16 cellular contexts compared by ENCODE assay signal in genomic region chr2:120868366-120868765, GRCh38.
DNase-seq lines count a peak whose midpoint lies in the region; TF ChIP-seq lines count a peak whose summit lies in the region.
"Had no signal": no experiment of that assay in that cellular context is flagged by ENCODE, and none has a peak within 500 bp of the region (broad histone marks: within the 10 kb centered on the region; RNA-seq: fewer than 3 reads in every experiment).

No MANE protein-coding gene starts in this region.

- H3K4me3 ChIP-seq in SJSA1, result peak overlapping the region; percentile 31
- H3K4me3 ChIP-seq in esophagus muscularis mucosa, result peak overlapping the region; percentile 52 to 65 (median 56)
- peak overlapping the region; percentile 48 to 51 for H3K4me3 ChIP-seq in tibial artery

- peaks cover 55% of the 10 kb centered on the region for H3K4me1 ChIP-seq in SJSA1 (replicated peaks)
- peaks cover 12 to 70% (median 59%) of the 10 kb centered on the region in 4 donors for H3K4me1 ChIP-seq in esophagus muscularis mucosa
- H3K4me1 ChIP-seq in tibial artery, result peaks cover 0 to 49% (median 32%) of the 10 kb centered on the region in 4 donors

- intact Hi-C loops in esophagus muscularis mucosa (cut with DNase I) (loop anchor here (5.0 kb wide), 1 partner anchor 131 kb away; the partner anchor contains the start of gene GLI2), tibial artery (cut with DNase I; ENCODE audit: low total_unique reads) (loop anchor here (5.0 kb wide), 2 partner anchors 54 to 131 kb away; partner anchors contain the start of gene GLI2)

- H3K9me3 ChIP-seq in SJSA1 (replicated peaks) (no peaks in the 10 kb centered on the region), esophagus muscularis mucosa (no peaks in the 10 kb centered on the region), tibial artery (no peaks in the 10 kb centered on the region)

- peak overlapping the region; percentile 67 for H3K27ac ChIP-seq in SJSA1
- H3K27ac ChIP-seq in esophagus muscularis mucosa (replicated peaks in 1 of 4), result peak overlapping the region; percentile 83 to 93 (median 89)
- peak overlapping the region; percentile 82 to 93 for H3K27ac ChIP-seq in tibial artery
- H3K27ac ChIP-seq: C4-2B, VCaP had no signal

- no peaks in the 10 kb centered on the region for H3K27me3 Mint-ChIP-seq in neural crest cell (ENCODE audit: low read depth)

- H3K27ac Mint-ChIP-seq in neural crest cell (ENCODE audit: unreplicated experiment), result no peak overlapping the region
- H3K27ac Mint-ChIP-seq: stimulated activated naive CD8-positive, alpha-beta T cell treated with anti-CD3 and anti-CD28 coated beads, Interleukin-15, Interleukin-2, amounts not matched to agents 100 ng/mL and 50 ng/mL, for 24 hours had no signal

- 0 out of 2 replicates have a peak, but pooled peaks cover 4% of the 10 kb centered on the region for H3K36me3 ChIP-seq in SJSA1
- no peaks in the 10 kb centered on the region for H3K36me3 ChIP-seq in esophagus muscularis mucosa
- no peaks in the 10 kb centered on the region for H3K36me3 ChIP-seq in tibial artery

- H3K27me3 ChIP-seq in SJSA1 (replicated peaks), result no peaks in the 10 kb centered on the region
- no peaks in the 10 kb centered on the region for H3K27me3 ChIP-seq in esophagus muscularis mucosa
- no peaks in the 10 kb centered on the region for H3K27me3 ChIP-seq in tibial artery

- TF ChIP-seq CTCF in esophagus muscularis mucosa (IDR thresholded peaks at IDR 0.05) (no peak), neural crest cell (conservative IDR thresholded peaks at IDR 0.05) (no peak), tibial artery (IDR thresholded peaks at IDR 0.05) (no peak)

- DNase-seq in SJSA1 (ENCODE audit: low read depth in 1 of 2, low spot score in 2 of 2) (no peak), esophagus muscularis mucosa (ENCODE audit: extremely low spot score) (no peak), neural crest cell (ENCODE audit: low read depth, low spot score) (no peak), tibial artery (no peak), EL (no peak), hippocampal formation (lab: John Stamatoyannopoulos, UW) (no peak), NCI-H446 (lab: John Stamatoyannopoulos, UW) (no peak)
- DNase-seq: activated effector memory CD4-positive, alpha-beta T cell treated with Interleukin-2 at 50 U/mL for 16 hours; DMS79 treated with DMSO at 0.1 percent for 48 hours; effector CD4-positive, alpha-beta T cell; KG1; NCI-H1417; NCI-H345 had no signal

- H3K9me3 Mint-ChIP-seq in neural crest cell, result no peaks in the 10 kb centered on the region

- no peaks in the 10 kb centered on the region for H3K36me3 Mint-ChIP-seq in neural crest cell (ENCODE audit: low read depth)

- peak overlapping the region; percentile 12 for H3K4me3 Mint-ChIP-seq in neural crest cell
- H3K4me3 Mint-ChIP-seq: stimulated activated naive CD8-positive, alpha-beta T cell treated with anti-CD3 and anti-CD28 coated beads, Interleukin-15, Interleukin-2, amounts not matched to agents 100 ng/mL and 50 ng/mL, for 24 hours had no signal

- peaks cover 50% of the 10 kb centered on the region for H3K4me1 Mint-ChIP-seq in neural crest cell

- no peak for TF ChIP-seq POLR2A in esophagus muscularis mucosa (IDR thresholded peaks at IDR 0.05; ENCODE audit: low read depth)

- 57% methylated on average over 4 of the region's 4 CpGs for WGBS in esophagus muscularis mucosa

- TF ChIP-seq EP300 in esophagus muscularis mucosa (IDR thresholded peaks at IDR 0.05), result no peak
